In the genomic region with DNA sequence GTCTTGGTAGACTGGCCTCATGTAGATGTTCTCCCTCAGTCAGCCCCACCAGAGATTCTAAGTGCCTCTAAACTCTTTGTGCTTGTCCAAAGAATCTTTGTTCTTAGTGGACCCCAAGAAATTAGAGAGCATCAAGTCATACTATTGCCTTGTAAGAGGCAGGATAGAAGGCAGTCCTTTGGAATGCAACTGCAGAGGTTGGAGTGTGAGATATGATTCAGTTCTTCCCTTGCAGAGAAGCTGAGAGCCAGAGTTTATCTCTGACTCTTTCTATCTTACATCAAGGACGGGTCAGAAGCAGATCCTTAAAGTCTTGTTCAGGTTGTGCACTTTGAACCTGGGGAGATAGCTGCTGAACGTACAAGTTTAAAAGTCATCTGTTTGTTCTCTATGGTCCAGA, we compare ENCODE assay signal across 20 cellular contexts.
"Had no signal": no experiment of that assay in that cellular context is flagged by ENCODE, and none has a peak within 500 bp of the region (broad histone marks: within the 10 kb centered on the region; RNA-seq: fewer than 3 reads in every experiment).

No MANE protein-coding gene starts in this region.

- H3K27me3 Mint-ChIP-seq: activated B cell treated with CpG ODN at 0.5 μM for 24 hours; naive thymus-derived CD8-positive, alpha-beta T cell; progenitor cell of endocrine pancreas; T-helper 17 cell had no signal

- H3K4me3 Mint-ChIP-seq: activated B cell treated with CpG ODN at 0.5 μM for 24 hours; mesothelial cell of epicardium; naive thymus-derived CD8-positive, alpha-beta T cell had no signal

- DNase-seq: activated B cell treated with CpG ODN at 0.5 μM for 24 hours; activated CD4-positive, alpha-beta T cell treated with anti-CD3 and anti-CD28 coated beads for 48 hours; activated gamma-delta T cell treated with Interleukin-2 at 50 U/mL for 16 hours; activated T-cell treated with anti-CD3 and anti-CD28 coated beads, Interleukin-2, amount 50 U/mL, for 48 hours; aorta; brain microvascular endothelial cell; central memory CD4-positive, alpha-beta T cell; effector memory CD4-positive, alpha-beta T cell; foreskin keratinocyte; hypothalamus; left ventricle myocardium superior; mammary epithelial cell; naive thymus-derived CD8-positive, alpha-beta T cell; stimulated activated CD4-positive, alpha-beta T cell treated with anti-CD3 and anti-CD28 coated beads, Interleukin-4, amount 100 ng/mL, for 24 hours; stimulated activated naive CD8-positive, alpha-beta T cell treated with anti-CD3 and anti-CD28 coated beads, Interleukin-15, Interleukin-2, amounts not matched to agents 100 U/mL and 50 U/mL, for 24 hours; SW 1271; T-helper 17 cell; tibial artery had no signal

- ATAC-seq: foreskin keratinocyte; left ventricle myocardium superior; naive thymus-derived CD8-positive, alpha-beta T cell; stimulated activated naive CD8-positive, alpha-beta T cell treated with anti-CD3 and anti-CD28 coated beads, Interleukin-15, Interleukin-2, amounts not matched to agents 100 U/mL and 50 U/mL, for 24 hours; T-helper 17 cell had no signal

- H3K9me3 Mint-ChIP-seq: activated B cell treated with CpG ODN at 0.5 μM for 24 hours had no signal

- H3K27ac Mint-ChIP-seq: activated B cell treated with CpG ODN at 0.5 μM for 24 hours, mesothelial cell of epicardium, progenitor cell of endocrine pancreas, T-helper 17 cell had no signal
